8 cellular contexts compared by ENCODE assay signal in the genomic region with DNA sequence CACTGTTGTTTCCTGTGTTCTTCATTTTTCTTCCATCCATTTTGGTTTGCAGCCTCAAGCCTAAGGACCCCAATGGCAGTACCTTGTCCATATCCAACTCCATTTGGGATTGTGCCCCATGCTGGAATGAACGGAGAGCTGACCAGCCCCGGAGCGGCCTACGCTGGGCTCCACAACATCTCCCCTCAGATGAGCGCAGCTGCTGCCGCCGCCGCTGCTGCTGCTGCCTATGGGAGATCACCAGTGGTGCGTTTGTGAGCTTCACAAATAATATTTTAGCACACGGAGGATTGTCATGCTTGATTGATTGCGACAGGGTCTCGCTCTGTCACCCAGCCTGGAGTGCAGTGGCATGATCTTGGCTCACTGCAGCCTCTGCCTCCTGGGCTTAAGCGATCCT.
"Had no signal": no experiment of that assay in that cellular context is flagged by ENCODE, and none has a peak within 500 bp of the region (broad histone marks: within the 10 kb centered on the region; RNA-seq: fewer than 3 reads in every experiment).

No MANE protein-coding gene starts in this region.

- H3K4me1 Mint-ChIP-seq: IgD-negative memory B cell had no signal

- H3K27ac Mint-ChIP-seq: IgD-negative memory B cell had no signal

- DNase-seq: IMR-90, KBM-7, KG1 had no signal

- H3K9me3 Mint-ChIP-seq: IgD-negative memory B cell had no signal

- ATAC-seq: HepG2, K562 had no signal

- H3K4me2 ChIP-seq: KMS-11 had no signal

- H3K27ac ChIP-seq: HL-60, KMS-11 had no signal

- H3K4me3 ChIP-seq: K562 had no signal

- H3K27me3 Mint-ChIP-seq: IgD-negative memory B cell had no signal
